ENCODE assay signal across 27 cellular contexts in the genomic region with DNA sequence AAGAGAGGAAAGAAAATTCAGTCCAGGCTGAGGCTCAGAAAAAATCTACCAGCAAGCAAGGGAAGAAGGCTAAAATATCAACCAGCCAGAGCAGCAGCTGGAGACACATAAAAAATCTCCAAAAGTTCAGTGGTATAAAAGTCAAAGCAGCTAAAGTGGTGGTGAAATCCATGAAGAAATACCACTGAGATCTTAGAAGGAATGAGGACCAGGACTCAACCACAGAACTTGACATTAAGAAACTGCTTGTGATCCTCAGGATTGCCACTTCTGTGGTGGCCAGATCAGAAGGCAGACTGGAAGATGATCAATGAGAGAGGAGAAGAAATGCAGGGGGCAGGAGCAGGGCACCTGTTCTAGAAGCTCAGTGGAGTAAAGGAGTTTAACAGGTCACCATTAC. TPM values are rescaled to one million over a fixed set of nuclear protein-coding genes. Genes with fewer than 3 reads are reported as not detected.
DNase-seq lines count a peak whose midpoint lies in the region; ATAC-seq, FAIRE-seq and TF ChIP-seq lines count a peak whose summit lies in the region.
"Had no signal": no experiment of that assay in that cellular context is flagged by ENCODE, and none has a peak within 500 bp of the region (broad histone marks: within the 10 kb centered on the region; RNA-seq: fewer than 3 reads in every experiment).

No MANE protein-coding gene starts in this region.

- peaks cover 2% of the 10 kb centered on the region; the same call in 1 of the 2 replicates for H3K9me2 ChIP-seq in GM23338 (ENCODE audit: insufficient read depth)

- H3K36me3 Mint-ChIP-seq in GM23338 (ENCODE audit: low read depth) (no peaks in the 10 kb centered on the region), progenitor cell of endocrine pancreas (ENCODE audit: insufficient read depth) (peaks cover 3% of the 10 kb centered on the region)
- no peaks in the 10 kb centered on the region for H3K36me3 Mint-ChIP-seq in naive thymus-derived CD8-positive, alpha-beta T cell
- H3K36me3 Mint-ChIP-seq: CD4-positive, alpha-beta memory T cell had no signal

- POLR2A ChIA-PET in naive thymus-derived CD8-positive, alpha-beta T cell (lab: Charles Lee), result no interaction called here

- H3K4me1 ChIP-seq in GM23338 (ENCODE audit: insufficient read depth) (no peaks in the 10 kb centered on the region), ascending aorta (peaks cover 0 to 8% of the 10 kb centered on the region in 2 donors), pancreas (no peaks in the 10 kb centered on the region)
- H3K4me1 ChIP-seq: Caco-2, SJSA1 had no signal

- no peak overlapping the region for H3K4me2 ChIP-seq in GM23338

- H3K27ac ChIP-seq in GM23338 (ENCODE audit: low read depth) (no peak overlapping the region), ascending aorta (peak overlapping the region; percentile 10 to 45), pancreas (no peak overlapping the region)
- H3K27ac ChIP-seq: SJSA1 had no signal

- peak overlapping the region; percentile 83; the same call in 1 of the 2 replicates for H2AFZ ChIP-seq in GM23338

- no peaks in the 10 kb centered on the region for H3K27me3 ChIP-seq in GM23338 (ENCODE audit: insufficient read depth)
- H3K27me3 ChIP-seq in ascending aorta, result no peaks in the 10 kb centered on the region
- H3K27me3 ChIP-seq in pancreas, result no peaks in the 10 kb centered on the region
- H3K27me3 ChIP-seq: BLaER1 treated with 17β-estradiol and CSF1 and Interleukin-3, amounts not matched to agents 10 nM and 100 nM; MG63; SJSA1 had no signal

- FAIRE-seq in pancreas (lab: Jason Lieb, UNC), result no peak
- FAIRE-seq: GM12892, K562, RCC 7860 had no signal

- H3F3A ChIP-seq in GM23338 (replicated peaks; ENCODE audit: low read depth), result no peaks in the 10 kb centered on the region

- no peaks in the 10 kb centered on the region for H3K27me3 Mint-ChIP-seq in GM23338 (ENCODE audit: insufficient read depth, low read depth, poor library complexity)
- H3K27me3 Mint-ChIP-seq in progenitor cell of endocrine pancreas, result no peaks in the 10 kb centered on the region
- H3K27me3 Mint-ChIP-seq in naive thymus-derived CD8-positive, alpha-beta T cell, result no peaks in the 10 kb centered on the region
- H3K27me3 Mint-ChIP-seq: CD4-positive, alpha-beta memory T cell had no signal

- H3K4me1 Mint-ChIP-seq in GM23338 (no peaks in the 10 kb centered on the region), progenitor cell of endocrine pancreas (ENCODE audit: low read depth) (no peaks in the 10 kb centered on the region)
- H3K4me1 Mint-ChIP-seq in naive thymus-derived CD8-positive, alpha-beta T cell, result no peaks in the 10 kb centered on the region

- H3K4me3 ChIP-seq in GM23338, result no peak overlapping the region
- no peak overlapping the region for H3K4me3 ChIP-seq in ascending aorta
- H3K4me3 ChIP-seq in pancreas, result no peak overlapping the region
- H3K4me3 ChIP-seq: BLaER1 treated with 17β-estradiol and CSF1 and Interleukin-3, amounts not matched to agents 10 nM and 100 nM; K562; MG63; SJSA1 had no signal

- peak; percentile 20 for DNase-seq in AG20443 (ENCODE audit: low spot score)
- DNase-seq in GM23338 (ENCODE audit: low spot score), result no peak
- no peak for DNase-seq in ascending aorta (ENCODE audit: low spot score in 2 of 2)
- no peak for DNase-seq in progenitor cell of endocrine pancreas (ENCODE audit: low spot score, unreplicated experiment)
- DNase-seq in naive thymus-derived CD8-positive, alpha-beta T cell, result no peak
- DNase-seq in pancreas, result no peak
- DNase-seq: Caco-2; CD4-positive, alpha-beta memory T cell; DMS 273 treated with DMSO at 0.1 percent for 48 hours; DND-41; MG63; NCI-H1092 treated with DMSO at 0.1 percent for 48 hours; NCI-H146; NCI-H2029; NCI-H345; NCI-H524; NCI-H774 had no signal

- no peaks in the 10 kb centered on the region for H4K20me1 ChIP-seq in GM23338 (replicated peaks; ENCODE audit: insufficient read depth)
- H4K20me1 ChIP-seq: BLaER1 treated with 17β-estradiol and CSF1 and Interleukin-3, amounts not matched to agents 10 nM and 100 nM had no signal

- no peak for TF ChIP-seq CTCF in GM23338 (conservative IDR thresholded peaks at IDR 0.05; ENCODE audit: low read depth in 2 of 2)
- TF ChIP-seq CTCF in ascending aorta (IDR thresholded peaks at IDR 0.05), result no peak
- TF ChIP-seq CTCF in progenitor cell of endocrine pancreas (IDR thresholded peaks at IDR 0.05; ENCODE audit: unreplicated experiment), result no peak
- TF ChIP-seq CTCF in pancreas (IDR thresholded peaks at IDR 0.05), result no peak

- H3K36me3 ChIP-seq in GM23338 (ENCODE audit: insufficient read depth), result no peaks in the 10 kb centered on the region
- H3K36me3 ChIP-seq in ascending aorta, result no peaks in the 10 kb centered on the region
- H3K36me3 ChIP-seq in pancreas, result no peaks in the 10 kb centered on the region
- H3K36me3 ChIP-seq: BLaER1 treated with 17β-estradiol and CSF1 and Interleukin-3, amounts not matched to agents 10 nM and 100 nM; MG63; SJSA1 had no signal

- H3K9me3 Mint-ChIP-seq in GM23338 (no peaks in the 10 kb centered on the region), progenitor cell of endocrine pancreas (ENCODE audit: low read depth) (peaks cover 3% of the 10 kb centered on the region)
- H3K9me3 Mint-ChIP-seq in naive thymus-derived CD8-positive, alpha-beta T cell, result peaks cover 0 to 19% (median 3%) of the 10 kb centered on the region in 9 donors

- H3K4me3 Mint-ChIP-seq in GM23338 (no peak overlapping the region), progenitor cell of endocrine pancreas (ENCODE audit: low read depth) (no peak overlapping the region)
- no peak overlapping the region for H3K4me3 Mint-ChIP-seq in naive thymus-derived CD8-positive, alpha-beta T cell
- H3K4me3 Mint-ChIP-seq: CD4-positive, alpha-beta memory T cell had no signal

- no peaks in the 10 kb centered on the region for H3K79me2 ChIP-seq in GM23338 (replicated peaks; ENCODE audit: insufficient read depth)

- intact Hi-C loops in ascending aorta (cut with DNase I) (no loop called here), pancreas (cut with DNase I) (no loop called here)

- no peaks in the 10 kb centered on the region for H3K9me3 ChIP-seq in ascending aorta
- no peaks in the 10 kb centered on the region for H3K9me3 ChIP-seq in pancreas
- H3K9me3 ChIP-seq: Caco-2, MG63, SJSA1 had no signal

- ATAC-seq in GM23338 (no peak), HG03378 (IDR thresholded peaks at IDR 0.05; ENCODE audit: unreplicated experiment) (no peak), HG02642 (IDR thresholded peaks at IDR 0.05; ENCODE audit: poor library complexity, unreplicated experiment) (no peak), pancreas (no peak)
- ATAC-seq in naive thymus-derived CD8-positive, alpha-beta T cell, result no peak
- ATAC-seq: K562 had no signal

- peak overlapping the region; percentile 50 for H3K27ac Mint-ChIP-seq in GM23338
- H3K27ac Mint-ChIP-seq in progenitor cell of endocrine pancreas, result peak overlapping the region; percentile 14
- no peak overlapping the region for H3K27ac Mint-ChIP-seq in naive thymus-derived CD8-positive, alpha-beta T cell
- H3K27ac Mint-ChIP-seq: CD4-positive, alpha-beta memory T cell had no signal

TF ChIP-seq in GM23338, 12 proteins besides CTCF, POLR2A, EP300 and RAD21 (continues in another document):
- TF ChIP-seq JUNB (IDR thresholded peaks at IDR 0.05; ENCODE audit: unreplicated experiment) (no peak), ZNF331 (CRISPR knock-in tag; IDR thresholded peaks at IDR 0.05; ENCODE audit: low read depth) (no peak), STAT1 (IDR thresholded peaks at IDR 0.05; ENCODE audit: unreplicated experiment) (no peak), EZH2 (IDR thresholded peaks at IDR 0.05; ENCODE audit: low read depth, unreplicated experiment) (no peak), ZNF114 (CRISPR knock-in tag; IDR thresholded peaks at IDR 0.05) (no peak), NANOG (IDR thresholded peaks at IDR 0.05; ENCODE audit: borderline replicate concordance) (no peak), EZH2phosphoT487 (IDR thresholded peaks at IDR 0.05; ENCODE audit: unreplicated experiment) (no peak)
- TF ChIP-seq, protein P1, sequence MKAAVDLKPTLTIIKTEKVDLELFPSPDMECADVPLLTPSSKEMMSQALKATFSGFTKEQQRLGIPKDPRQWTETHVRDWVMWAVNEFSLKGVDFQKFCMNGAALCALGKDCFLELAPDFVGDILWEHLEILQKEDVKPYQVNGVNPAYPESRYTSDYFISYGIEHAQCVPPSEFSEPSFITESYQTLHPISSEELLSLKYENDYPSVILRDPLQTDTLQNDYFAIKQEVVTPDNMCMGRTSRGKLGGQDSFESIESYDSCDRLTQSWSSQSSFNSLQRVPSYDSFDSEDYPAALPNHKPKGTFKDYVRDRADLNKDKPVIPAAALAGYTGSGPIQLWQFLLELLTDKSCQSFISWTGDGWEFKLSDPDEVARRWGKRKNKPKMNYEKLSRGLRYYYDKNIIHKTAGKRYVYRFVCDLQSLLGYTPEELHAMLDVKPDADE (IDR thresholded peaks at IDR 0.05), result no peak

RNA-seq across cellular contexts. Expression of gene CNTN3, which starts 22.5 kb away (rescaled TPM):
- 0.04 and 0.24 TPM in 2 replicates for total RNA-seq in GM23338 (2014; rRNA removed; shearing (Covaris generic))
- polyA plus RNA-seq in GM23338 (2016; fragmentation: Nextera tagmentation; extraction: Ambion mirVana), result 0.05 and 0.19 TPM in 2 replicates
- total RNA-seq in ascending aorta, result 0.11 TPM
- 11.3 and 12.7 TPM in 2 replicates for total RNA-seq in progenitor cell of endocrine pancreas
- total RNA-seq in naive thymus-derived CD8-positive, alpha-beta T cell, result not detected
- polyA plus RNA-seq in naive thymus-derived CD8-positive, alpha-beta T cell, result not detected
- 1 to 10 TPM; 1.3 to 3.1 (median 2.0) TPM for total RNA-seq in pancreas
- 1 to 10 TPM; 2.6 to 3.5 TPM for polyA plus RNA-seq in pancreas
- total RNA-seq: Caco-2; CD4-positive, alpha-beta memory T cell; G401; H4; OCI-LY7; SJSA1 had no signal
- polyA plus RNA-seq: CD4-positive, alpha-beta memory T cell had no signal

Comparison
In these comparisons a context has a peak if more than half of its experiments do, and no peak if none do; other contexts are left out.
1. H3K27ac ChIP-seq: peak in ascending aorta (2 of 2); none in GM23338 (single experiment) and pancreas (0 of 4).
2. H3K27ac Mint-ChIP-seq: peak in GM23338 (single experiment) and progenitor cell of endocrine pancreas (single experiment); none in naive thymus-derived CD8-positive, alpha-beta T cell (0 of 10).